10 cellular contexts compared by ENCODE assay signal in the genomic region with DNA sequence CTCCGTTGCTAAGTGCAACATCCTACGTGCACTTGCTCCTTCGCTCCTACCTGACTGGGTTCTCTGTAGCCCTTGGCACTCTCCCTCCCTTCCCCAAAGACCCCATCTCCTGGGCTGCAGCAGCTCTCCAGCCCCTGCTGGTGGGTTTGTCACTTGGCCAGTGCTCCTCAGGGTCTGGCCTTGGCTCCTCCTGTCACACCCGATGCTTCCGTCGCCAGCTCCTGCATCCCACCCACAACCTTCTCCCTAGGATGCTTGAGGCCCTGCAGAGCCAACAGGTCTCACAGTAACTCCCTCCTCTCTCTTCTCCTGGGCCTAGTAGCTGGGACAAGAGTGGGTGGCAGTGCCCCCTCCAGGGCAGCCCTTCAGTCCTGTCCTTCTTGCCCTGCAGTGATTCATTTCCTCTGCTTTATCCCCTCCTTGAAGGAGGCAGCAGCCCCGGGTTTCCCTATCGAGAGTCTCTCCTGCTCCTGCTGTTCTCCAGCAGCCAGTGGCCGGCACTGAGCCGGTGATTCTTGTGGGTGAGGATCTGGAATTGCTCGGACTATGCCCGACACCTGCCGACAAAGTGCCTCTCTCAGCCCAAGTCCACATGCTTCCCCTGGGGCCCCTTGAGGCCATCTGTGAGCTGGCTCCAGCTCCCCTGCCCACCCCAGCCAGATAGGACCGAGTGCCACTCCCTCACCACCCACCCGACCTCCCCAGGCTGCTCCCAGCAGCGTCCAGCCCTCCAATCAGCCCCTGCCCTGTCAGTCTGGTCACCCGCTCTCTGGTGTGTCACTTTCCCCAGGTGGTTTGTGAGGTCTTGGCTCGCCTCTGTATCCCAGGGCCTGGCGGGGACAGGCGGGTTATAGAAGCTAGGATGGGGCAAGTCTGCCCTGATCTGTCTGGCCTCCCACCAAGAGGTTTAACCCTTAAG. TPM values are rescaled to one million over a fixed set of nuclear protein-coding genes. Genes with fewer than 3 reads are reported as not detected.
A peak's percentile ranks its signal among the peaks of the same experiment; 100 is the strongest.
DNase-seq lines count a peak whose midpoint lies in the region; ATAC-seq and TF ChIP-seq lines count a peak whose summit lies in the region.
"Had no signal": no experiment of that assay in that cellular context is flagged by ENCODE, and none has a peak within 500 bp of the region (broad histone marks: within the 10 kb centered on the region; RNA-seq: fewer than 3 reads in every experiment).

No MANE protein-coding gene starts in this region.

- no peak overlapping the region for H3K4me2 ChIP-seq in IMR-90 (ENCODE audit: low read depth, low read length)
- H3K4me2 ChIP-seq in mesenchymal stem cell (ENCODE audit: low read length, poor library complexity, severe bottlenecking), result peak overlapping the region; percentile 12

- no peak overlapping the region for H4K5ac ChIP-seq in IMR-90 (ENCODE audit: low read depth, low read length)

- H2AK5ac ChIP-seq in IMR-90 (ENCODE audit: low read depth, low read length) (peak overlapping the region; percentile 94), mesenchymal stem cell (ENCODE audit: low read length, severe bottlenecking) (no peak overlapping the region)

- peaks cover 9% of the 10 kb centered on the region; the same call in 1 of the 2 replicates for H3K4me1 ChIP-seq in Caco-2
- peaks cover 27% of the 10 kb centered on the region for H3K4me1 ChIP-seq in IMR-90 (ENCODE audit: control insufficient read depth, insufficient read depth, low read length)
- H3K4me1 ChIP-seq in mesenchymal stem cell (ENCODE audit: control insufficient read depth, insufficient read depth, low read depth, low read length), result peaks cover 35% of the 10 kb centered on the region

- no peak overlapping the region for H3K4me3 ChIP-seq in Caco-2 (ENCODE audit: low read depth, low read length)
- no peak overlapping the region for H3K4me3 ChIP-seq in IMR-90 (ENCODE audit: insufficient read depth, low read depth, low read length)
- no peak overlapping the region for H3K4me3 ChIP-seq in brain microvascular endothelial cell (ENCODE audit: low read depth, low read length)
- H3K4me3 ChIP-seq in mesenchymal stem cell (ENCODE audit: insufficient read depth in 1 of 2, low read depth in 1 of 2, low read length in 2 of 2), result no peak overlapping the region
- H3K4me3 ChIP-seq in lower leg skin (ENCODE audit: low read depth, poor library complexity, severe bottlenecking), result no peak overlapping the region
- H3K4me3 ChIP-seq: SK-N-MC had no signal

- H2BK15ac ChIP-seq in IMR-90 (ENCODE audit: low read depth, low read length) (peak overlapping the region; percentile 77; the same call in 2 of the 3 replicates), mesenchymal stem cell (ENCODE audit: low read depth, poor library complexity, severe bottlenecking) (no peak overlapping the region)

- H3K18ac ChIP-seq in IMR-90 (ENCODE audit: low read depth, low read length), result no peak overlapping the region
- H3K18ac ChIP-seq in mesenchymal stem cell (ENCODE audit: low read depth in 1 of 2, low read length in 2 of 2), result peak overlapping the region in 1 of 2 experiments; percentile 58

- no peak for TF ChIP-seq RAD21 in IMR-90 (IDR thresholded peaks at IDR 0.05; ENCODE audit: low read length)

- H3K23ac ChIP-seq in IMR-90 (ENCODE audit: low read depth, low read length) (peak overlapping the region; percentile 78), mesenchymal stem cell (ENCODE audit: low read length in 2 of 2) (peak overlapping the region in 1 of 2 experiments; percentile 83)

- BruUV-seq in Caco-2 (replicated peaks; lab: Mats Ljungman, UMichigan), result no TSS peak
- no TSS peak for BruUV-seq in IMR-90 (replicated peaks; lab: Mats Ljungman, UMichigan)

- peak overlapping the region; percentile 70 for H3K27ac Mint-ChIP-seq in Caco-2 (ENCODE audit: unreplicated experiment)

- H3K27me3 ChIP-seq in Caco-2 (replicated peaks; ENCODE audit: control insufficient read depth, insufficient read depth, low read length) (no peaks in the 10 kb centered on the region), IMR-90 (ENCODE audit: control insufficient read depth, insufficient read depth, low read length) (no peaks in the 10 kb centered on the region), brain microvascular endothelial cell (replicated peaks) (no peaks in the 10 kb centered on the region), mesenchymal stem cell (ENCODE audit: control insufficient read depth in 1 of 2, insufficient read depth in 1 of 2, low read length in 2 of 2) (no peaks in the 10 kb centered on the region)

- no peak overlapping the region for H3K56ac ChIP-seq in IMR-90 (ENCODE audit: extremely low read depth, insufficient read depth, low read length)

- peaks cover 3 to 56% of the 10 kb centered on the region in 2 experiments; a peak in 3 of 4 replicates for H3K79me1 ChIP-seq in IMR-90 (ENCODE audit: low read depth in 1 of 2, low read length in 2 of 2)
- peaks cover 18% of the 10 kb centered on the region for H3K79me1 ChIP-seq in mesenchymal stem cell (replicated peaks; ENCODE audit: low read length, poor library complexity, severe bottlenecking)

- peaks cover 19% of the 10 kb centered on the region for H3K4me1 Mint-ChIP-seq in Caco-2 (ENCODE audit: low read depth, unreplicated experiment)

- WGBS in IMR-90 (ENCODE audit: extremely low coverage in 2 of 2, insufficient read length in 1 of 2), 2 experiments, result 47% methylated on average over 4 of the region's 20 CpGs; no CpG with 5 or more reads in 1 of the 2 experiments
- 45% methylated on average over 19 of the region's 20 CpGs for WGBS in mesenchymal stem cell
- WGBS in lower leg skin, 2 donors, result 12% methylated on average over 17 to 20 of the region's 20 CpGs

- TF ChIP-seq CTCF in Caco-2 (IDR thresholded peaks at IDR 0.05; ENCODE audit: insufficient read depth in 1 of 2, low read depth in 1 of 2, low read length in 1 of 2, severe bottlenecking in 1 of 2, unreplicated experiment in 1 of 2) (peak in 1 of 2 experiments; percentile 4), IMR-90 (conservative IDR thresholded peaks at IDR 0.05; ENCODE audit: low read depth, low read length) (0 out of 2 replicates have a peak, but pooled peaks have one; percentile 19), brain microvascular endothelial cell (IDR thresholded peaks at IDR 0.05; ENCODE audit: low read depth, low read length, missing control alignments) (peak; percentile 30), lower leg skin (IDR thresholded peaks at IDR 0.05) (no peak)

- H3K9me3 ChIP-seq in Caco-2 (no peaks in the 10 kb centered on the region), IMR-90 (ENCODE audit: control insufficient read depth, insufficient read depth, low read length) (no peaks in the 10 kb centered on the region), mesenchymal stem cell (ENCODE audit: control insufficient read depth, low read length) (no peaks in the 10 kb centered on the region)

- peaks cover 34% of the 10 kb centered on the region for H4K20me1 ChIP-seq in IMR-90 (ENCODE audit: insufficient read depth, low read length)

- no peak overlapping the region for H3K4me3 Mint-ChIP-seq in Caco-2 (ENCODE audit: unreplicated experiment)

- H3K9ac ChIP-seq in IMR-90 (ENCODE audit: low read depth, low read length), result no peak overlapping the region
- H3K9ac ChIP-seq in mesenchymal stem cell (ENCODE audit: low read length), result no peak overlapping the region

- H3K27ac ChIP-seq in IMR-90 (ENCODE audit: insufficient read depth, low read length) (no peak overlapping the region), brain microvascular endothelial cell (no peak overlapping the region), mesenchymal stem cell (ENCODE audit: low read length, poor library complexity, severe bottlenecking) (no peak overlapping the region)
- H3K27ac ChIP-seq: SK-N-MC had no signal

- peak overlapping the region; percentile 66; the same call in 1 of the 2 replicates for H2BK20ac ChIP-seq in IMR-90 (ENCODE audit: low read depth, low read length)

- peak overlapping the region; percentile 69 for H3K4ac ChIP-seq in IMR-90 (ENCODE audit: low read depth, low read length)
- H3K4ac ChIP-seq in mesenchymal stem cell (ENCODE audit: low read depth in 1 of 2, low read length in 2 of 2), result peak overlapping the region in 1 of 2 experiments; percentile 47

- H3K9me1 ChIP-seq in IMR-90 (ENCODE audit: insufficient read depth, low read length), result peaks cover 33% of the 10 kb centered on the region

- H2BK5ac ChIP-seq in IMR-90 (ENCODE audit: low read depth, low read length, poor library complexity, severe bottlenecking), result no peak overlapping the region
- H2BK5ac ChIP-seq in mesenchymal stem cell (ENCODE audit: low read depth, low read length, poor library complexity, severe bottlenecking), result no peak overlapping the region

- DNase-seq in Caco-2, result peak in 1 of 2 experiments; percentile 48
- DNase-seq in IMR-90, result peak; percentile 51
- no peak for DNase-seq in brain microvascular endothelial cell
- peak; percentile 59 for DNase-seq in mesenchymal stem cell
- no peak for DNase-seq in activated effector memory CD4-positive, alpha-beta T cell treated with anti-CD3 and anti-CD28 coated beads, Interleukin-2, amount 50 U/mL, for 16 hours
- no peak for DNase-seq in lower leg skin (ENCODE audit: low spot score in 2 of 2)

- dilution Hi-C loops in IMR-90 (cut with HindIII; ENCODE audit: low sequenced_read_pairs, unreplicated experiment), result no loop called here

- CTCF ChIA-PET in Caco-2 (lab: Charles Lee) (interaction anchor here (1.0 to 1.2 kb wide), 3 partner anchors 22 to 249 kb away, joined by 4 read pairs; no protein-coding TSS in a partner anchor), IMR-90 (lab: Yijun Ruan, JAX) (interaction anchor here (0.5 to 1.1 kb wide), 2 partner anchors 123 to 1437 kb away, joined by 4 read pairs; no protein-coding TSS in a partner anchor)

- no peaks in the 10 kb centered on the region for H3K27me3 Mint-ChIP-seq in Caco-2 (ENCODE audit: insufficient read depth, unreplicated experiment)

- H2AK9ac ChIP-seq in IMR-90 (replicated peaks; ENCODE audit: low read depth, low read length, poor library complexity), result peak overlapping the region; percentile 66

- intact Hi-C loops in Caco-2 (cut with micrococcal nuclease; ENCODE audit: unreplicated experiment), result no loop called here
- intact Hi-C loops in IMR-90 (cut with micrococcal nuclease), result loop anchor here (5.0 to 10.0 kb wide), 2 partner anchors 59 to 121 kb away; no protein-coding TSS in a partner anchor
- intact Hi-C loops in lower leg skin (cut with DNase I; ENCODE audit: low total_unique reads), result loop anchor here (10.0 kb wide), 1 partner anchor 311 kb away; no protein-coding TSS in a partner anchor

- peak overlapping the region; percentile 65 for H2BK120ac ChIP-seq in IMR-90 (ENCODE audit: low read depth, low read length)
- no peak overlapping the region for H2BK120ac ChIP-seq in mesenchymal stem cell (ENCODE audit: low read depth, low read length)

- peak overlapping the region; percentile 77 for H3K14ac ChIP-seq in IMR-90 (replicated peaks; ENCODE audit: low read depth, low read length)
- peak overlapping the region in 1 of 2 experiments; percentile 32 for H3K14ac ChIP-seq in mesenchymal stem cell (ENCODE audit: low read length in 2 of 2)

- in situ Hi-C loops in IMR-90 (cut with MboI; ENCODE audit: low sequenced_read_pairs), result no loop called here
- in situ Hi-C loops in brain microvascular endothelial cell (cut with HindIII; ENCODE audit: low pct_ligation_motif_present, low sequenced_read_pairs), result no loop called here

- H3K9me3 Mint-ChIP-seq in Caco-2 (ENCODE audit: unreplicated experiment), result no peaks in the 10 kb centered on the region

- TF ChIP-seq POLR2A in IMR-90 (IDR thresholded peaks at IDR 0.05; ENCODE audit: low read depth, low read length) (no peak), lower leg skin (IDR thresholded peaks at IDR 0.05) (no peak)

- H4K8ac ChIP-seq in IMR-90 (ENCODE audit: low read depth in 2 of 2, low read length in 2 of 2), result no peak overlapping the region
- no peak overlapping the region for H4K8ac ChIP-seq in mesenchymal stem cell (ENCODE audit: low read length)

- ATAC-seq in IMR-90 (ENCODE audit: low read depth) (peak; percentile 40), GM18519 (IDR thresholded peaks at IDR 0.05; ENCODE audit: low FRiP score, unreplicated experiment) (no peak), GM21367 (IDR thresholded peaks at IDR 0.05; ENCODE audit: unreplicated experiment) (no peak)

- H3K36me3 Mint-ChIP-seq in Caco-2 (ENCODE audit: insufficient read depth, unreplicated experiment), result peaks cover 50% of the 10 kb centered on the region

- no peaks in the 10 kb centered on the region for H3K36me3 ChIP-seq in Caco-2 (ENCODE audit: control insufficient read depth, insufficient read depth, low read length)
- H3K36me3 ChIP-seq in IMR-90 (ENCODE audit: control insufficient read depth, insufficient read depth, low read length), result peaks cover 14% of the 10 kb centered on the region
- peaks cover 7% of the 10 kb centered on the region for H3K36me3 ChIP-seq in brain microvascular endothelial cell (replicated peaks)
- peaks cover 26 to 33% of the 10 kb centered on the region in 2 experiments for H3K36me3 ChIP-seq in mesenchymal stem cell (ENCODE audit: control insufficient read depth in 1 of 2, insufficient read depth in 2 of 2, low read depth in 1 of 2, low read length in 2 of 2)

- H4K91ac ChIP-seq in IMR-90 (ENCODE audit: insufficient read depth, low read depth, low read length) (peak overlapping the region; percentile 76), mesenchymal stem cell (ENCODE audit: low read length) (peak overlapping the region; percentile 34)

- H2BK12ac ChIP-seq in mesenchymal stem cell (ENCODE audit: low read length in 2 of 2), result peak overlapping the region; percentile 0 to 14

- H2AFZ ChIP-seq in IMR-90 (replicated peaks; ENCODE audit: low read length, poor library complexity) (peak overlapping the region; percentile 65), mesenchymal stem cell (ENCODE audit: low read depth, low read length) (no peak overlapping the region)

- POLR2A ChIA-PET in Caco-2 (lab: Charles Lee), result no interaction called here
- POLR2A ChIA-PET in IMR-90 (lab: Charles Lee; ENCODE audit: unreplicated experiment), result no interaction called here

RNA-seq across cellular contexts. Expression of a gene that starts 3.8 kb away (rescaled TPM):
- not detected in 2 replicates for total RNA-seq in Caco-2 (2022)
- total RNA-seq in IMR-90 (2012; rRNA removed), result not detected in 2 replicates
- not detected in 2 replicates for polyA plus RNA-seq in IMR-90 (2012; rRNA removed)
- polyA plus RNA-seq in IMR-90 (2012; cell fraction: cytosol; rRNA removed), result not detected in 2 replicates
- not detected in 2 replicates for polyA plus RNA-seq in IMR-90 (2012; cell fraction: nucleus; rRNA removed; ENCODE audit: low replicate concordance)
- not detected for polyA plus RNA-seq in mesenchymal stem cell (2013, experiment 1 of 2)
- not detected for polyA plus RNA-seq in mesenchymal stem cell (2013, experiment 2 of 2)
- total RNA-seq in lower leg skin, result not detected
- polyA plus RNA-seq: esophagus had no signal

RNA-seq across cellular contexts. Expression of a gene that starts 17.1 kb away (rescaled TPM):
- total RNA-seq in Caco-2 (2022) (103 and 105 TPM in 2 replicates), IMR-90 (2012; rRNA removed) (96.4 and 138 TPM in 2 replicates), lower leg skin (10 to 100 TPM; 42.2 to 47.8 (median 44.2) TPM)
- polyA plus RNA-seq in IMR-90 (2012; rRNA removed), result 121 and 150 TPM in 2 replicates
- polyA plus RNA-seq in IMR-90 (2012; cell fraction: cytosol; rRNA removed), result 89.9 and 241 TPM in 2 replicates
- polyA plus RNA-seq in IMR-90 (2012; cell fraction: nucleus; rRNA removed; ENCODE audit: low replicate concordance), result 47.6 and 87.9 TPM in 2 replicates
- polyA plus RNA-seq in mesenchymal stem cell (2013, experiment 1 of 2), result 78.8 TPM
- 76.6 TPM for polyA plus RNA-seq in mesenchymal stem cell (2013, experiment 2 of 2)

Comparison
In these comparisons a context has a peak if more than half of its experiments do, and no peak if none do; other contexts are left out.
1. DNase-seq: peak in IMR-90 (single experiment) and mesenchymal stem cell (single experiment); none in brain microvascular endothelial cell (single experiment), activated effector memory CD4-positive, alpha-beta T cell treated with anti-CD3 and anti-CD28 coated beads, Interleukin-2, amount 50 U/mL, for 16 hours (single experiment) and lower leg skin (0 of 2).
2. CTCF ChIP-seq: peak in IMR-90 (single experiment) and brain microvascular endothelial cell (single experiment); none in lower leg skin (0 of 3).